In genomic region chr1:97451422-97451821, GRCh38 we compare ENCODE assay signal across 18 cellular contexts.
"Had no signal": no experiment of that assay in that cellular context is flagged by ENCODE, and none has a peak within 500 bp of the region (broad histone marks: within the 10 kb centered on the region; RNA-seq: fewer than 3 reads in every experiment).

No MANE protein-coding gene starts in this region.

- H3K4me1 ChIP-seq: body of pancreas, neural progenitor cell had no signal

- H3K27ac ChIP-seq: body of pancreas, epithelial cell of prostate, neural progenitor cell, ovary had no signal

- H3K27me3 ChIP-seq: body of pancreas, neural progenitor cell, ovary had no signal

- H3K27me3 Mint-ChIP-seq: activated B cell treated with CpG ODN at 0.5 μM for 24 hours; activated CD8-positive, alpha-beta T cell treated with anti-CD3 and anti-CD28 coated beads for 36 hours; activated naive CD4-positive, alpha-beta T cell treated with anti-CD3 and anti-CD28 coated beads, Interleukin-2, amount 50 U/mL, for 24 hours; central memory CD8-positive, alpha-beta T cell; naive B cell had no signal

- H3K4me1 Mint-ChIP-seq: activated B cell treated with CpG ODN at 0.5 μM for 24 hours; activated naive CD4-positive, alpha-beta T cell treated with anti-CD3 and anti-CD28 coated beads, Interleukin-2, amount 50 U/mL, for 24 hours; naive B cell; stimulated activated effector memory CD8-positive, alpha-beta T cell treated with anti-CD3 and anti-CD28 coated beads, Interleukin-12 subunit alpha, Interleukin-12 subunit beta, amount 100 ng/mL, for 72 hours had no signal

- H3K36me3 ChIP-seq: neural progenitor cell, ovary had no signal

- H3K4me3 ChIP-seq: body of pancreas, neural progenitor cell, ovary had no signal

- H3K27ac Mint-ChIP-seq: activated B cell treated with CpG ODN at 0.5 μM for 24 hours; activated CD8-positive, alpha-beta T cell treated with anti-CD3 and anti-CD28 coated beads for 36 hours; activated naive CD4-positive, alpha-beta T cell treated with anti-CD3 and anti-CD28 coated beads, Interleukin-2, amount 50 U/mL, for 24 hours; naive B cell; neural progenitor cell; stimulated activated effector memory CD8-positive, alpha-beta T cell treated with anti-CD3 and anti-CD28 coated beads, Interleukin-12 subunit alpha, Interleukin-12 subunit beta, amount 100 ng/mL, for 72 hours; T-helper 1 cell treated with Interleukin-12 subunit alpha and Interleukin-12 subunit beta and Interleukin-4 antibody, amounts not matched to agents 30 μg/mL and 1 μg/mL, for 36 hours had no signal

- ATAC-seq: activated CD8-positive, alpha-beta T cell treated with anti-CD3 and anti-CD28 coated beads for 36 hours; activated T-cell treated with anti-CD3 and anti-CD28 coated beads, Interleukin-2, amount 50 U/mL, for 4 hours; body of pancreas; stimulated activated effector memory CD8-positive, alpha-beta T cell treated with anti-CD3 and anti-CD28 coated beads, Interleukin-12 subunit alpha, Interleukin-12 subunit beta, amount 100 ng/mL, for 72 hours had no signal

- DNase-seq: activated B cell treated with CpG ODN at 0.5 μM for 24 hours; activated CD4-positive, alpha-beta T cell treated with anti-CD3 and anti-CD28 coated beads for 48 hours; activated CD8-positive, alpha-beta T cell treated with anti-CD3 and anti-CD28 coated beads for 36 hours; activated effector memory CD4-positive, alpha-beta T cell treated with Interleukin-2 at 50 U/mL for 16 hours; activated T-cell treated with anti-CD3 and anti-CD28 coated beads, Interleukin-2, amount 50 U/mL, for 4 hours; amygdala; body of pancreas; effector CD8-positive, alpha-beta T cell; islet precursor cell; naive B cell; ovary; stimulated activated CD4-positive, alpha-beta T cell treated with anti-CD3 and anti-CD28 coated beads, Interleukin-12 subunit alpha, Interleukin-12 subunit beta, amount 100 ng/mL, for 4 hours had no signal

- H3K9ac ChIP-seq: neural progenitor cell had no signal

- H3K9me3 ChIP-seq: body of pancreas, ovary had no signal

- H3K4me2 ChIP-seq: neural progenitor cell had no signal

- H3K9me3 Mint-ChIP-seq: activated B cell treated with CpG ODN at 0.5 μM for 24 hours; activated CD8-positive, alpha-beta T cell treated with anti-CD3 and anti-CD28 coated beads for 36 hours; activated naive CD4-positive, alpha-beta T cell treated with anti-CD3 and anti-CD28 coated beads, Interleukin-2, amount 50 U/mL, for 24 hours; activated T-cell treated with anti-CD3 and anti-CD28 coated beads, Interleukin-2, amount 50 U/mL, for 4 hours; central memory CD8-positive, alpha-beta T cell; naive B cell; neural progenitor cell; stimulated activated effector memory CD8-positive, alpha-beta T cell treated with anti-CD3 and anti-CD28 coated beads, Interleukin-12 subunit alpha, Interleukin-12 subunit beta, amount 100 ng/mL, for 72 hours; T-helper 1 cell treated with Interleukin-12 subunit alpha and Interleukin-12 subunit beta and Interleukin-4 antibody, amounts not matched to agents 30 μg/mL and 1 μg/mL, for 36 hours had no signal

- H3K36me3 Mint-ChIP-seq: neural progenitor cell had no signal

- H2AFZ ChIP-seq: neural progenitor cell had no signal

- H3K4me3 Mint-ChIP-seq: activated B cell treated with CpG ODN at 0.5 μM for 24 hours; activated CD8-positive, alpha-beta T cell treated with anti-CD3 and anti-CD28 coated beads for 36 hours; activated naive CD4-positive, alpha-beta T cell treated with anti-CD3 and anti-CD28 coated beads, Interleukin-2, amount 50 U/mL, for 24 hours; activated T-cell treated with anti-CD3 and anti-CD28 coated beads, Interleukin-2, amount 50 U/mL, for 4 hours; central memory CD8-positive, alpha-beta T cell; naive B cell; neural progenitor cell; stimulated activated effector memory CD8-positive, alpha-beta T cell treated with anti-CD3 and anti-CD28 coated beads, Interleukin-12 subunit alpha, Interleukin-12 subunit beta, amount 100 ng/mL, for 72 hours; T-helper 1 cell treated with Interleukin-12 subunit alpha and Interleukin-12 subunit beta and Interleukin-4 antibody, amounts not matched to agents 30 μg/mL and 1 μg/mL, for 36 hours had no signal
